In the genomic region with DNA sequence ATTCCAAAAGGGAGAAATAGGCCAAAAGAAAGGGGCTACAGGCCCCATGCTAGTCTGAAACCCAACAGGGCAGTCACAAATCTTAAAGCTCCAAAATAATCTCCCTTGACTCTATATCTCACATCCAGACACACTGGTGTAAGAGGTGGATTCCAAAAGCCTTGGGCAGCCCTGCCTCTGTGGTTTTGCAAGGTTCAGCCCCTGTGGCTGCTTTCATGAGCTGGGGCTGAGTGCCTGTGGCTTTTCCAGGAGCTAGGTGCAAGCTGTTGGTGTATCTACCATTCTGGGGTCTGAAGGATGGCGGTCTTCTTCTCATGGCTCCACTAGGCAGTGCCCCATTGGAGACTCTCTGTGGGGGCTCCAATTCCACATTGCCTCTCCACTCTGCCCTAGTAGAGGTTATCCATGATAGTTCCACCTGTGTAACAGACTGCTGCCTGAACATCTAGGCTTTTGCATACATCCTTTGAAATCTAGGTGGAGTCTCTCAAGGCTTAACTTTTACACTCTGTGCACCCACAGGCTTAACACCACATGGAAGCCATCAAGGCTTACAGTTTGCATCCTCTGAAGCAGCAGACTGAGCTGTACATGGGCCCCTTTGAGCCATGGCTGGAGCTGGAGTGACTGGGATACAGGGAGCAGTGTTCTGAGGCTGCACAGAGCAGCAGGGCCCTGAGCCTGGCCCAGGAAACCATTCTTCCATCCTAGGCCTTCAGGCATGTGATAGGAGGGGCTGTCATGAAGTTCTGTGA, we compare ENCODE assay signal across 24 cellular contexts.
A peak's percentile ranks its signal among the peaks of the same experiment; 100 is the strongest.
DNase-seq lines count a peak whose midpoint lies in the region; ATAC-seq and TF ChIP-seq lines count a peak whose summit lies in the region.
"Had no signal": no experiment of that assay in that cellular context is flagged by ENCODE, and none has a peak within 500 bp of the region (broad histone marks: within the 10 kb centered on the region; RNA-seq: fewer than 3 reads in every experiment).

No MANE protein-coding gene starts in this region.

- no peaks in the 10 kb centered on the region for H3K36me3 ChIP-seq in CD8-positive, alpha-beta memory T cell (ENCODE audit: insufficient read depth, low read length)
- no peaks in the 10 kb centered on the region for H3K36me3 ChIP-seq in endodermal cell (ENCODE audit: control insufficient read depth, insufficient read depth, low read length)
- H3K36me3 ChIP-seq: esophagus muscularis mucosa, thoracic aorta, WERI-Rb-1 had no signal

- no peak overlapping the region for H3K9ac ChIP-seq in endodermal cell (ENCODE audit: extremely low read depth, low read length, poor library complexity, severe bottlenecking)
- H3K9ac ChIP-seq: GM23248 had no signal

- peak overlapping the region; percentile 72 for H3K27ac Mint-ChIP-seq in activated CD4-positive, alpha-beta memory T cell treated with anti-CD3 and anti-CD28 coated beads, Interleukin-2, amount 10 ng/mL, durations not matched to agents 7 days and 5 days
- H3K27ac Mint-ChIP-seq in activated CD4-positive, alpha-beta memory T cell treated with anti-CD3 and anti-CD28 coated beads for 36 hours = no peak overlapping the region
- peak overlapping the region in 7 of 8 donors; percentile 4 to 95 (median 76) for H3K27ac Mint-ChIP-seq in CD8-positive, alpha-beta memory T cell
- peak overlapping the region; percentile 82 for H3K27ac Mint-ChIP-seq in activated CD8-positive, alpha-beta T cell treated with anti-CD3 and anti-CD28 coated beads, Interleukin-2, amount 10 ng/mL, durations not matched to agents 7 days and 5 days
- no peak overlapping the region for H3K27ac Mint-ChIP-seq in endodermal cell
- H3K27ac Mint-ChIP-seq: HFFc6 had no signal

- 93% methylated on average over 1 of the region's 1 CpG; no CpG with 5 or more reads in 1 of the 2 experiments for WGBS in endodermal cell (ENCODE audit: insufficient coverage in 1 of 2, insufficient read length in 1 of 2), 2 experiments

- CTCF ChIA-PET in activated CD4-positive, alpha-beta memory T cell treated with anti-CD3 and anti-CD28 coated beads, Interleukin-2, amount 10 ng/mL, durations not matched to agents 7 days and 5 days (lab: Charles Lee) = no interaction called here
- CTCF ChIA-PET in activated CD4-positive, alpha-beta memory T cell treated with anti-CD3 and anti-CD28 coated beads for 36 hours (lab: Charles Lee) = no interaction called here
- CTCF ChIA-PET in CD8-positive, alpha-beta memory T cell (lab: Charles Lee) = interaction anchor here (1.3 kb wide), 1 partner anchor 73 kb away, joined by 4 read pairs; no protein-coding TSS in a partner anchor
- CTCF ChIA-PET in activated CD8-positive, alpha-beta T cell treated with anti-CD3 and anti-CD28 coated beads, Interleukin-2, amount 10 ng/mL, durations not matched to agents 7 days and 5 days (lab: Charles Lee) = interaction anchor here (0.8 to 4.7 kb wide), 4 partner anchors 60 to 420 kb away, joined by 3 to 33 read pairs (median 3); a partner anchor contains a TSS

- peaks cover 41% of the 10 kb centered on the region for H3K4me1 Mint-ChIP-seq in activated CD4-positive, alpha-beta memory T cell treated with anti-CD3 and anti-CD28 coated beads, Interleukin-2, amount 10 ng/mL, durations not matched to agents 7 days and 5 days
- peaks cover 33% of the 10 kb centered on the region for H3K4me1 Mint-ChIP-seq in activated CD4-positive, alpha-beta memory T cell treated with anti-CD3 and anti-CD28 coated beads for 36 hours (ENCODE audit: low read depth)
- peaks cover 28 to 44% (median 34%) of the 10 kb centered on the region in 3 donors for H3K4me1 Mint-ChIP-seq in CD8-positive, alpha-beta memory T cell
- peaks cover 47% of the 10 kb centered on the region for H3K4me1 Mint-ChIP-seq in activated CD8-positive, alpha-beta T cell treated with anti-CD3 and anti-CD28 coated beads, Interleukin-2, amount 10 ng/mL, durations not matched to agents 7 days and 5 days (ENCODE audit: low read depth)
- H3K4me1 Mint-ChIP-seq in endodermal cell = no peaks in the 10 kb centered on the region

- H3K9me3 Mint-ChIP-seq in activated CD4-positive, alpha-beta memory T cell treated with anti-CD3 and anti-CD28 coated beads, Interleukin-2, amount 10 ng/mL, durations not matched to agents 7 days and 5 days = peaks cover 3% of the 10 kb centered on the region
- H3K9me3 Mint-ChIP-seq in activated CD4-positive, alpha-beta memory T cell treated with anti-CD3 and anti-CD28 coated beads for 36 hours = peaks cover 2% of the 10 kb centered on the region
- peaks cover 0 to 9% (median 2%) of the 10 kb centered on the region in 5 donors for H3K9me3 Mint-ChIP-seq in CD8-positive, alpha-beta memory T cell
- H3K9me3 Mint-ChIP-seq in activated CD8-positive, alpha-beta T cell treated with anti-CD3 and anti-CD28 coated beads, Interleukin-2, amount 10 ng/mL, durations not matched to agents 7 days and 5 days (ENCODE audit: insufficient read depth) = no peaks in the 10 kb centered on the region
- no peaks in the 10 kb centered on the region for H3K9me3 Mint-ChIP-seq in endodermal cell

- peaks cover 7% of the 10 kb centered on the region for H3K36me3 Mint-ChIP-seq in activated CD4-positive, alpha-beta memory T cell treated with anti-CD3 and anti-CD28 coated beads, Interleukin-2, amount 10 ng/mL, durations not matched to agents 7 days and 5 days (ENCODE audit: low read depth)
- peaks cover 1% of the 10 kb centered on the region for H3K36me3 Mint-ChIP-seq in activated CD4-positive, alpha-beta memory T cell treated with anti-CD3 and anti-CD28 coated beads for 36 hours
- peaks cover 0 to 26% (median 8%) of the 10 kb centered on the region in 3 donors for H3K36me3 Mint-ChIP-seq in CD8-positive, alpha-beta memory T cell
- peaks cover 22% of the 10 kb centered on the region for H3K36me3 Mint-ChIP-seq in activated CD8-positive, alpha-beta T cell treated with anti-CD3 and anti-CD28 coated beads, Interleukin-2, amount 10 ng/mL, durations not matched to agents 7 days and 5 days (ENCODE audit: low read depth)
- H3K36me3 Mint-ChIP-seq in endodermal cell (ENCODE audit: low read depth) = no peaks in the 10 kb centered on the region

- DNase-seq in activated CD4-positive, alpha-beta memory T cell treated with anti-CD3 and anti-CD28 coated beads, Interleukin-2, amount 10 ng/mL, durations not matched to agents 7 days and 5 days = peak; percentile 63
- DNase-seq in activated CD4-positive, alpha-beta memory T cell treated with anti-CD3 and anti-CD28 coated beads for 36 hours = no peak
- DNase-seq in CD8-positive, alpha-beta memory T cell = no peak
- DNase-seq in activated CD8-positive, alpha-beta T cell treated with anti-CD3 and anti-CD28 coated beads, Interleukin-2, amount 10 ng/mL, durations not matched to agents 7 days and 5 days = peak; percentile 82
- peak; percentile 69 for DNase-seq in endodermal cell
- DNase-seq in A172 (ENCODE audit: low spot score) = no peak
- no peak for DNase-seq in cerebellar cortex (ENCODE audit: low spot score)
- DNase-seq: activated CD4-positive, alpha-beta T cell treated with anti-CD3 and anti-CD28 coated beads, Interleukin-2, amount 50 U/mL, for 48 hours; activated T-cell treated with anti-CD3 and anti-CD28 coated beads for 4 hours; foreskin fibroblast; GM23248; HFFc6; kidney; left ventricle myocardium superior; MV-4-11; NCI-H146; NCI-H82; stimulated activated naive CD4-positive, alpha-beta T cell treated with Interleukin-2 at 50 U/mL for 16 hours; WERI-Rb-1 had no signal

- intact Hi-C loops in activated CD4-positive, alpha-beta memory T cell treated with anti-CD3 and anti-CD28 coated beads for 36 hours (cut with micrococcal nuclease) = no loop called here

- no peaks in the 10 kb centered on the region for H3K9me3 ChIP-seq in CD8-positive, alpha-beta memory T cell (ENCODE audit: low read length)
- no peaks in the 10 kb centered on the region for H3K9me3 ChIP-seq in endodermal cell (ENCODE audit: control insufficient read depth, low read length)
- H3K9me3 ChIP-seq: A549, esophagus muscularis mucosa, thoracic aorta had no signal

- H3K4me3 Mint-ChIP-seq in activated CD4-positive, alpha-beta memory T cell treated with anti-CD3 and anti-CD28 coated beads, Interleukin-2, amount 10 ng/mL, durations not matched to agents 7 days and 5 days = no peak overlapping the region
- no peak overlapping the region for H3K4me3 Mint-ChIP-seq in activated CD4-positive, alpha-beta memory T cell treated with anti-CD3 and anti-CD28 coated beads for 36 hours
- peak overlapping the region in 4 of 7 donors; percentile 30 to 73 (median 58) for H3K4me3 Mint-ChIP-seq in CD8-positive, alpha-beta memory T cell
- H3K4me3 Mint-ChIP-seq in activated CD8-positive, alpha-beta T cell treated with anti-CD3 and anti-CD28 coated beads, Interleukin-2, amount 10 ng/mL, durations not matched to agents 7 days and 5 days = peak overlapping the region; percentile 11
- no peak overlapping the region for H3K4me3 Mint-ChIP-seq in endodermal cell
- H3K4me3 Mint-ChIP-seq: HFFc6 had no signal

- POLR2A ChIA-PET in activated CD4-positive, alpha-beta memory T cell treated with anti-CD3 and anti-CD28 coated beads, Interleukin-2, amount 10 ng/mL, durations not matched to agents 7 days and 5 days (lab: Charles Lee) = interaction anchor here (1.0 to 4.7 kb wide), 3 partner anchors 16 to 69 kb away, joined by 3 to 64 read pairs (median 3); a partner anchor contains a TSS
- POLR2A ChIA-PET in activated CD4-positive, alpha-beta memory T cell treated with anti-CD3 and anti-CD28 coated beads for 36 hours (lab: Charles Lee) = no interaction called here
- POLR2A ChIA-PET in CD8-positive, alpha-beta memory T cell (lab: Charles Lee) = interaction anchor here (0.6 to 1.2 kb wide), 2 partner anchors 61 to 67 kb away, joined by 3 read pairs; a partner anchor contains a TSS
- POLR2A ChIA-PET in activated CD8-positive, alpha-beta T cell treated with anti-CD3 and anti-CD28 coated beads, Interleukin-2, amount 10 ng/mL, durations not matched to agents 7 days and 5 days (lab: Charles Lee) = interaction anchor here (0.8 to 4.7 kb wide), 4 partner anchors 17 to 419 kb away, joined by 3 to 36 read pairs (median 4); a partner anchor contains a TSS

- ATAC-seq in activated CD8-positive, alpha-beta T cell treated with anti-CD3 and anti-CD28 coated beads, Interleukin-2, amount 10 ng/mL, durations not matched to agents 7 days and 5 days = peak; percentile 85
- no peak for ATAC-seq in HG03521 (IDR thresholded peaks at IDR 0.05; ENCODE audit: unreplicated experiment)
- ATAC-seq: A549, left ventricle myocardium superior had no signal

- no peak for TF ChIP-seq CTCF in endodermal cell (conservative IDR thresholded peaks at IDR 0.05)

- H3K4me3 ChIP-seq in CD8-positive, alpha-beta memory T cell (ENCODE audit: low read length) = no peak overlapping the region
- H3K4me3 ChIP-seq in endodermal cell (ENCODE audit: low read length) = no peak overlapping the region
- H3K4me3 ChIP-seq: A549, esophagus muscularis mucosa, GM23248, skin epidermis, thoracic aorta had no signal

- peaks cover 25% of the 10 kb centered on the region for H3K4me1 ChIP-seq in CD8-positive, alpha-beta memory T cell (ENCODE audit: insufficient read depth, low read length)
- no peaks in the 10 kb centered on the region for H3K4me1 ChIP-seq in endodermal cell (ENCODE audit: control insufficient read depth, insufficient read depth, low read length)
- H3K4me1 ChIP-seq: A549, esophagus muscularis mucosa had no signal

- H3K27me3 ChIP-seq in CD8-positive, alpha-beta memory T cell (ENCODE audit: insufficient read depth, low read length, poor library complexity, severe bottlenecking) = no peaks in the 10 kb centered on the region
- H3K27me3 ChIP-seq in endodermal cell (ENCODE audit: control insufficient read depth, insufficient read depth, low read length, poor library complexity, severe bottlenecking) = no peaks in the 10 kb centered on the region
- H3K27me3 ChIP-seq: esophagus muscularis mucosa had no signal

- no peaks in the 10 kb centered on the region for H3K27me3 Mint-ChIP-seq in activated CD4-positive, alpha-beta memory T cell treated with anti-CD3 and anti-CD28 coated beads, Interleukin-2, amount 10 ng/mL, durations not matched to agents 7 days and 5 days
- no peaks in the 10 kb centered on the region for H3K27me3 Mint-ChIP-seq in activated CD4-positive, alpha-beta memory T cell treated with anti-CD3 and anti-CD28 coated beads for 36 hours
- H3K27me3 Mint-ChIP-seq in CD8-positive, alpha-beta memory T cell = no peaks in the 10 kb centered on the region
- no peaks in the 10 kb centered on the region for H3K27me3 Mint-ChIP-seq in activated CD8-positive, alpha-beta T cell treated with anti-CD3 and anti-CD28 coated beads, Interleukin-2, amount 10 ng/mL, durations not matched to agents 7 days and 5 days (ENCODE audit: low read depth)
- no peaks in the 10 kb centered on the region for H3K27me3 Mint-ChIP-seq in endodermal cell (ENCODE audit: insufficient read depth)

- H3K27ac ChIP-seq in CD8-positive, alpha-beta memory T cell (ENCODE audit: low read depth, low read length) = no peak overlapping the region
- H3K27ac ChIP-seq in endodermal cell (ENCODE audit: low read depth, low read length) = no peak overlapping the region
- H3K27ac ChIP-seq: A549, esophagus muscularis mucosa, GM23248, skin epidermis, thoracic aorta, WERI-Rb-1 had no signal

Comparison
In these comparisons a context has a peak if more than half of its experiments do, and no peak if none do; other contexts are left out.
1. DNase-seq: peak in activated CD4-positive, alpha-beta memory T cell treated with anti-CD3 and anti-CD28 coated beads, Interleukin-2, amount 10 ng/mL, durations not matched to agents 7 days and 5 days (single experiment), activated CD8-positive, alpha-beta T cell treated with anti-CD3 and anti-CD28 coated beads, Interleukin-2, amount 10 ng/mL, durations not matched to agents 7 days and 5 days (single experiment) and endodermal cell (single experiment); none in activated CD4-positive, alpha-beta memory T cell treated with anti-CD3 and anti-CD28 coated beads for 36 hours (single experiment), CD8-positive, alpha-beta memory T cell (0 of 5), A172 (single experiment) and cerebellar cortex (single experiment).
2. H3K27ac Mint-ChIP-seq: peak in activated CD4-positive, alpha-beta memory T cell treated with anti-CD3 and anti-CD28 coated beads, Interleukin-2, amount 10 ng/mL, durations not matched to agents 7 days and 5 days (single experiment), CD8-positive, alpha-beta memory T cell (7 of 8) and activated CD8-positive, alpha-beta T cell treated with anti-CD3 and anti-CD28 coated beads, Interleukin-2, amount 10 ng/mL, durations not matched to agents 7 days and 5 days (single experiment); none in activated CD4-positive, alpha-beta memory T cell treated with anti-CD3 and anti-CD28 coated beads for 36 hours (single experiment) and endodermal cell (single experiment).
3. H3K4me3 Mint-ChIP-seq: peak in CD8-positive, alpha-beta memory T cell (4 of 7) and activated CD8-positive, alpha-beta T cell treated with anti-CD3 and anti-CD28 coated beads, Interleukin-2, amount 10 ng/mL, durations not matched to agents 7 days and 5 days (single experiment); none in activated CD4-positive, alpha-beta memory T cell treated with anti-CD3 and anti-CD28 coated beads, Interleukin-2, amount 10 ng/mL, durations not matched to agents 7 days and 5 days (single experiment), activated CD4-positive, alpha-beta memory T cell treated with anti-CD3 and anti-CD28 coated beads for 36 hours (single experiment) and endodermal cell (single experiment).
4. CTCF ChIA-PET loops: an anchor here in CD8-positive, alpha-beta memory T cell (1.3 kb wide) and activated CD8-positive, alpha-beta T cell treated with anti-CD3 and anti-CD28 coated beads, Interleukin-2, amount 10 ng/mL, durations not matched to agents 7 days and 5 days (0.8 to 4.7 kb wide); none called in activated CD4-positive, alpha-beta memory T cell treated with anti-CD3 and anti-CD28 coated beads, Interleukin-2, amount 10 ng/mL, durations not matched to agents 7 days and 5 days and activated CD4-positive, alpha-beta memory T cell treated with anti-CD3 and anti-CD28 coated beads for 36 hours.